2 cellular contexts compared by ENCODE assay signal in the genomic region with DNA sequence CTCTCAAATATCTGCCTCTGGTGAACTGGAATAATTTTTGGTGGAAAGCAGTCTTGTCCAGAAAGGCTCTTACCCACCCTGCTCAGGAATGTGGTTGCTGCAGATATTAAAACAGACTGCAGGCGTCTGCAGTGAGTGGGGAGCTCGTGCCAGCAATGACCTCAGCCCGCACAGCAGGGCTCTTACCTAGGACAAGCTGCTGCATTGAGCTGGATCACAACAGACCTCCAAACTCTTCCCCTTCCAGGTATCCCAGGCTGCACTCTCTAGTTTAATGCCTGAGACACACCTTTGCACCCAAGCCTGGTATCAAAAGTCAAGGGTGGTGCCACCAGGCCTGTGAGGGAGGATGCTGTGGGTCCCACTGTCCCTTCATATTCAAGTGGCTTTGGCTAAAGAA.
TF ChIP-seq lines count a peak whose summit lies in the region.

No MANE protein-coding gene starts in this region.

TF ChIP-seq in SK-N-SH treated with all-trans-retinoic acid at 6 μM for 48 hours, 23 proteins besides CTCF, POLR2A, EP300 and RAD21 (continued from another document):
- TF ChIP-seq, protein P1, sequence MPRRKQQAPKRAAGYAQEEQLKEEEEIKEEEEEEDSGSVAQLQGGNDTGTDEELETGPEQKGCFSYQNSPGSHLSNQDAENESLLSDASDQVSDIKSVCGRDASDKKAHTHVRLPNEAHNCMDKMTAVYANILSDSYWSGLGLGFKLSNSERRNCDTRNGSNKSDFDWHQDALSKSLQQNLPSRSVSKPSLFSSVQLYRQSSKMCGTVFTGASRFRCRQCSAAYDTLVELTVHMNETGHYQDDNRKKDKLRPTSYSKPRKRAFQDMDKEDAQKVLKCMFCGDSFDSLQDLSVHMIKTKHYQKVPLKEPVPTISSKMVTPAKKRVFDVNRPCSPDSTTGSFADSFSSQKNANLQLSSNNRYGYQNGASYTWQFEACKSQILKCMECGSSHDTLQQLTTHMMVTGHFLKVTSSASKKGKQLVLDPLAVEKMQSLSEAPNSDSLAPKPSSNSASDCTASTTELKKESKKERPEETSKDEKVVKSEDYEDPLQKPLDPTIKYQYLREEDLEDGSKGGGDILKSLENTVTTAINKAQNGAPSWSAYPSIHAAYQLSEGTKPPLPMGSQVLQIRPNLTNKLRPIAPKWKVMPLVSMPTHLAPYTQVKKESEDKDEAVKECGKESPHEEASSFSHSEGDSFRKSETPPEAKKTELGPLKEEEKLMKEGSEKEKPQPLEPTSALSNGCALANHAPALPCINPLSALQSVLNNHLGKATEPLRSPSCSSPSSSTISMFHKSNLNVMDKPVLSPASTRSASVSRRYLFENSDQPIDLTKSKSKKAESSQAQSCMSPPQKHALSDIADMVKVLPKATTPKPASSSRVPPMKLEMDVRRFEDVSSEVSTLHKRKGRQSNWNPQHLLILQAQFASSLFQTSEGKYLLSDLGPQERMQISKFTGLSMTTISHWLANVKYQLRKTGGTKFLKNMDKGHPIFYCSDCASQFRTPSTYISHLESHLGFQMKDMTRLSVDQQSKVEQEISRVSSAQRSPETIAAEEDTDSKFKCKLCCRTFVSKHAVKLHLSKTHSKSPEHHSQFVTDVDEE (CRISPR knock-in tag; IDR thresholded peaks at IDR 0.05), result no peak
TF ChIP-seq in SK-N-SH treated with all-trans-retinoic acid at 6 μM for 48 hours: peak in this region for 2.

TF ChIP-seq in SK-N-SH, 30 proteins besides CTCF, POLR2A, EP300 and RAD21 (continued from another document):
- TF ChIP-seq, protein P2, sequence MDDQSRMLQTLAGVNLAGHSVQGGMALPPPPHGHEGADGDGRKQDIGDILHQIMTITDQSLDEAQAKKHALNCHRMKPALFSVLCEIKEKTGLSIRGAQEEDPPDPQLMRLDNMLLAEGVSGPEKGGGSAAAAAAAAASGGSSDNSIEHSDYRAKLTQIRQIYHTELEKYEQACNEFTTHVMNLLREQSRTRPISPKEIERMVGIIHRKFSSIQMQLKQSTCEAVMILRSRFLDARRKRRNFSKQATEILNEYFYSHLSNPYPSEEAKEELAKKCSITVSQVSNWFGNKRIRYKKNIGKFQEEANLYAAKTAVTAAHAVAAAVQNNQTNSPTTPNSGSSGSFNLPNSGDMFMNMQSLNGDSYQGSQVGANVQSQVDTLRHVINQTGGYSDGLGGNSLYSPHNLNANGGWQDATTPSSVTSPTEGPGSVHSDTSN (IDR thresholded peaks at IDR 0.05), result no peak
- TF ChIP-seq ELF1 (IDR thresholded peaks at IDR 0.05) (no peak), JUND (IDR thresholded peaks at IDR 0.05) (no peak), MXI1 (IDR thresholded peaks at IDR 0.05; ENCODE audit: low read depth, low read length) (no peak)
